Comparison of ENCODE assay signal across 9 cellular contexts in the genomic region with DNA sequence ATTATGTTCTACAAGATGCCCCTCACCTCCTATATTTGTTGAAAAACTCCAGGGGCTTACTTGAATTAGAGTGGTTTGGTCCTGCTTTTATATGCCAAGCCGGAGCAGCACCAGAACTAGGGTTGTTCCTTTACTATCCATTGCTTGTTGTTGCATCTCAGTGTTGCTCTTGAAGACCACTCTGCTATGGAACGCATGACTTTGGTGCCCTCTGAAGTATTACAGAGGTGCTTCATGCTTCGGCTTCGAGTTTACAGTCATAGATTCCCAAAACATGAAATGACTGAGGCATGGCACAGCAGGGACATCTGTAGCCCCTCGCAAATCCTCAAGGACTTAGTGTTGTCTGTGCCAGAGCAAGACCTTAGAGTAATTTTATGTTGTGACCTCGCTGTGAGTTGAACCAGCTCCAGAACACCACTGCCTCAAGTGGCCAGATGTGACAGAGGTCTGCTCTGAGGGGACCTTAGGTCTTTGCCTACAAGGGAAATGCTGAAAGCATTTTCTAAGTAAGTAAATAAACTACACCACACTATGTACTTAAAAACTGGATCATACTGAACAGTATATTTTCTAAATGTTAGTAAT.
DNase-seq lines count a peak whose midpoint lies in the region; ATAC-seq, FAIRE-seq and TF ChIP-seq lines count a peak whose summit lies in the region.
"Had no signal": no experiment of that assay in that cellular context is flagged by ENCODE, and none has a peak within 500 bp of the region (broad histone marks: within the 10 kb centered on the region; RNA-seq: fewer than 3 reads in every experiment).

No MANE protein-coding gene starts in this region.

- WGBS in GM12878 (ENCODE audit: insufficient coverage, insufficient replicate concordance, low lambda C conversion rate, missing lambda C conversion rate), result 30% methylated on average over 6 of the region's 6 CpGs

- no peaks in the 10 kb centered on the region for H3K9me3 ChIP-seq in GM12878 (replicated peaks; ENCODE audit: control insufficient read depth, insufficient read depth, low read length)
- H3K9me3 ChIP-seq in ascending aorta, result no peaks in the 10 kb centered on the region

- peaks cover 26 to 45% of the 10 kb centered on the region in 2 donors for H3K4me1 Mint-ChIP-seq in stimulated activated naive B cell treated with anti-CD40 and anti-IgM and Interleukin-4, amounts not matched to agents 10 μg/mL and 1 μg/mL and 100 μg/mL, for 72 hours

- no peak for TF ChIP-seq EP300 in GM12878 (IDR thresholded peaks at IDR 0.05; ENCODE audit: borderline replicate concordance in 1 of 2, control insufficient read depth in 1 of 2, low read depth in 2 of 2, low read length in 2 of 2)

- no peaks in the 10 kb centered on the region for H3K27me3 ChIP-seq in HL-60 (ENCODE audit: insufficient read depth, poor library complexity, severe bottlenecking)
- H3K27me3 ChIP-seq in GM12878 (replicated peaks in 1 of 2; ENCODE audit: control insufficient read depth in 2 of 2, insufficient read depth in 2 of 2, low read length in 1 of 2), result no peaks in the 10 kb centered on the region
- no peaks in the 10 kb centered on the region for H3K27me3 ChIP-seq in ascending aorta

- ATAC-seq in GM12878, result peak; percentile 89
- ATAC-seq in stimulated activated naive B cell treated with anti-CD40 and anti-IgM and Interleukin-4, amounts not matched to agents 10 μg/mL and 1 μg/mL and 100 μg/mL, for 72 hours (replicated peaks), result peak; percentile 56 to 65

- no peak overlapping the region for H3K4me3 Mint-ChIP-seq in stimulated activated naive B cell treated with anti-CD40 and anti-IgM and Interleukin-4, amounts not matched to agents 10 μg/mL and 1 μg/mL and 100 μg/mL, for 72 hours

- peaks cover 0 to 1% of the 10 kb centered on the region in 2 donors for H3K9me3 Mint-ChIP-seq in stimulated activated naive B cell treated with anti-CD40 and anti-IgM and Interleukin-4, amounts not matched to agents 10 μg/mL and 1 μg/mL and 100 μg/mL, for 72 hours

- H3K36me3 ChIP-seq in GM12878 (ENCODE audit: control insufficient read depth in 2 of 2, insufficient read depth in 2 of 2, low read length in 1 of 2), result no peaks in the 10 kb centered on the region
- no peaks in the 10 kb centered on the region for H3K36me3 ChIP-seq in ascending aorta

- FAIRE-seq in GM12878 (lab: Jason Lieb, UNC), result peak; percentile 18

- H3K9ac ChIP-seq in GM12878 (ENCODE audit: control insufficient read depth, insufficient read depth, low read length), result no peak overlapping the region

- no TSS peak for BruUV-seq in GM12878 (replicated peaks; lab: Mats Ljungman, UMichigan)

- SMC1A ChIA-PET in GM12878 (lab: Charles Lee; ENCODE audit: uncharacterized antibody, unreplicated experiment), result interaction anchor here (1.2 to 1.4 kb wide), 2 partner anchors 42 to 108 kb away, joined by 3 read pairs; no protein-coding TSS in a partner anchor

- intact Hi-C loops in GM12878 (cut with micrococcal nuclease; ENCODE audit: unreplicated experiment) (loop anchor here (1.0 kb wide), 1 partner anchor 109 kb away; no protein-coding TSS in a partner anchor), ascending aorta (cut with DNase I) (no loop called here)

- no peaks in the 10 kb centered on the region for H3K79me2 ChIP-seq in GM12878 (ENCODE audit: control insufficient read depth, insufficient read depth, low read length)

- H3K4me2 ChIP-seq in GM12878 (ENCODE audit: control insufficient read depth, insufficient read depth), result no peak overlapping the region

- peaks cover 0 to 2% of the 10 kb centered on the region in 2 donors for H3K36me3 Mint-ChIP-seq in stimulated activated naive B cell treated with anti-CD40 and anti-IgM and Interleukin-4, amounts not matched to agents 10 μg/mL and 1 μg/mL and 100 μg/mL, for 72 hours

- no peak for TF ChIP-seq POLR2A in GM12878 (IDR thresholded peaks at IDR 0.05; ENCODE audit: low read depth, low read length)

- RAD21 ChIA-PET in GM12878 (lab: Charles Lee; ENCODE audit: unreplicated experiment), result interaction anchor here (1.2 to 1.4 kb wide), 2 partner anchors 38 to 302 kb away, joined by 3 read pairs; no protein-coding TSS in a partner anchor

- in situ Hi-C loops in GM12878 (cut with MboI), result no loop called here

- POLR2A ChIA-PET in GM12878 (lab: Charles Lee), result no interaction called here

- no peak overlapping the region for H2AFZ ChIP-seq in GM12878 (ENCODE audit: control insufficient read depth, low read depth, low read length)

- CTCF ChIA-PET in GM12878 (lab: Yijun Ruan, JAX), result interaction anchor here (0.6 to 5.1 kb wide), 5 partner anchors 18 to 572 kb away, joined by 3 to 19 read pairs (median 3); no protein-coding TSS in a partner anchor

- no peak overlapping the region for H3K27ac Mint-ChIP-seq in stimulated activated naive B cell treated with anti-CD40 and anti-IgM and Interleukin-4, amounts not matched to agents 10 μg/mL and 1 μg/mL and 100 μg/mL, for 72 hours

- H3K4me3 ChIP-seq in HL-60 (replicated peaks; ENCODE audit: insufficient read depth, low read length) (no peak overlapping the region), GM12878 (no peak overlapping the region), ascending aorta (no peak overlapping the region)

- H3K4me1 ChIP-seq in GM12878 (ENCODE audit: control insufficient read depth, insufficient read depth, low read length) (no peaks in the 10 kb centered on the region), ascending aorta (no peaks in the 10 kb centered on the region)

- H4K20me1 ChIP-seq in GM12878 (ENCODE audit: control insufficient read depth, insufficient read depth), result peaks cover 3% of the 10 kb centered on the region; the same call in 1 of the 2 replicates

- DNase-seq in stimulated activated CD4-positive, alpha-beta T cell treated with anti-CD3 and anti-CD28 coated beads, Interleukin-15, amount 100 ng/mL, for 24 hours, result peak; percentile 15
- DNase-seq in stimulated activated CD4-positive, alpha-beta T cell treated with anti-CD3 and anti-CD28 coated beads, Interleukin-4, amount 100 ng/mL, for 4 hours, result no peak
- DNase-seq in HL-60 (ENCODE audit: low read depth in 1 of 2, low spot score in 1 of 2) (no peak), GM12878 (ENCODE audit: low read depth, low spot score) (no peak), ascending aorta (ENCODE audit: low spot score in 2 of 2) (no peak), NCI-H2029 treated with DMSO at 0.1 percent for 48 hours (lab: John Stamatoyannopoulos, UW) (no peak), anterior cingulate cortex (lab: John Stamatoyannopoulos, UW) (no peak)
- no peak for DNase-seq in stimulated activated naive B cell treated with anti-CD40 and anti-IgM and Interleukin-4, amounts not matched to agents 10 μg/mL and 1 μg/mL and 100 μg/mL, for 72 hours
- DNase-seq: activated naive CD4-positive, alpha-beta T cell treated with Interleukin-2 at 50 U/mL for 16 hours had no signal

- peak; percentile 44 for TF ChIP-seq RAD21 in GM12878 (IDR thresholded peaks at IDR 0.05; ENCODE audit: insufficient read depth, low read depth, low read length)

- no peak overlapping the region for H3K27ac ChIP-seq in HL-60 (replicated peaks)
- no peak overlapping the region for H3K27ac ChIP-seq in GM12878 (ENCODE audit: control insufficient read depth, insufficient read depth)
- H3K27ac ChIP-seq in ascending aorta, result no peak overlapping the region

- peak; percentile 29 for TF ChIP-seq CTCF in HL-60 (IDR thresholded peaks at IDR 0.05; ENCODE audit: insufficient read depth, low read length)
- peak; percentile 38 to 63 (median 50); a peak in 5 of 6 replicates for TF ChIP-seq CTCF in GM12878 (IDR thresholded peaks at IDR 0.05 in 2 of 3, conservative IDR thresholded peaks at IDR 0.05 in 1 of 3; ENCODE audit: control insufficient read depth in 2 of 3, extremely low read depth in 1 of 3, insufficient read depth in 1 of 3, low read depth in 3 of 3, low read length in 3 of 3)
- peak in 1 of 3 experiments; percentile 4 for TF ChIP-seq CTCF in ascending aorta (IDR thresholded peaks at IDR 0.05)

- H3K27me3 Mint-ChIP-seq in stimulated activated naive B cell treated with anti-CD40 and anti-IgM and Interleukin-4, amounts not matched to agents 10 μg/mL and 1 μg/mL and 100 μg/mL, for 72 hours, result peaks cover 5 to 15% of the 10 kb centered on the region in 2 donors

TF ChIP-seq in GM12878, 131 proteins besides CTCF, POLR2A, EP300 and RAD21:
- TF ChIP-seq, protein P1, sequence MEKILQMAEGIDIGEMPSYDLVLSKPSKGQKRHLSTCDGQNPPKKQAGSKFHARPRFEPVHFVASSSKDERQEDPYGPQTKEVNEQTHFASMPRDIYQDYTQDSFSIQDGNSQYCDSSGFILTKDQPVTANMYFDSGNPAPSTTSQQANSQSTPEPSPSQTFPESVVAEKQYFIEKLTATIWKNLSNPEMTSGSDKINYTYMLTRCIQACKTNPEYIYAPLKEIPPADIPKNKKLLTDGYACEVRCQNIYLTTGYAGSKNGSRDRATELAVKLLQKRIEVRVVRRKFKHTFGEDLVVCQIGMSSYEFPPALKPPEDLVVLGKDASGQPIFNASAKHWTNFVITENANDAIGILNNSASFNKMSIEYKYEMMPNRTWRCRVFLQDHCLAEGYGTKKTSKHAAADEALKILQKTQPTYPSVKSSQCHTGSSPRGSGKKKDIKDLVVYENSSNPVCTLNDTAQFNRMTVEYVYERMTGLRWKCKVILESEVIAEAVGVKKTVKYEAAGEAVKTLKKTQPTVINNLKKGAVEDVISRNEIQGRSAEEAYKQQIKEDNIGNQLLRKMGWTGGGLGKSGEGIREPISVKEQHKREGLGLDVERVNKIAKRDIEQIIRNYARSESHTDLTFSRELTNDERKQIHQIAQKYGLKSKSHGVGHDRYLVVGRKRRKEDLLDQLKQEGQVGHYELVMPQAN (conservative IDR thresholded peaks at IDR 0.05), result no peak
- TF ChIP-seq TCF3 (IDR thresholded peaks at IDR 0.05; ENCODE audit: borderline replicate concordance, insufficient read depth, low read depth, low read length) (no peak), NR2C2 (IDR thresholded peaks at IDR 0.05; ENCODE audit: borderline replicate concordance, control insufficient read depth, insufficient read length, low read depth) (no peak), TBL1XR1 (IDR thresholded peaks at IDR 0.05; ENCODE audit: low read depth, low read length) (no peak), HDGF (IDR thresholded peaks at IDR 0.05) (no peak), ZBED1 (IDR thresholded peaks at IDR 0.05; ENCODE audit: borderline replicate concordance) (no peak)
